2 cellular contexts compared by ENCODE assay signal in genomic region chr17:76880268-76880667, GRCh38.
TF ChIP-seq lines count a peak whose summit lies in the region.

No MANE protein-coding gene starts in this region.

TF ChIP-seq in GM23338, 12 proteins besides CTCF, POLR2A, EP300 and RAD21 (continued from another document):
- TF ChIP-seq POLR2AphosphoS5 (IDR thresholded peaks at IDR 0.05; ENCODE audit: low read depth): no peak
- no peak for TF ChIP-seq EZH2 (IDR thresholded peaks at IDR 0.05; ENCODE audit: low read depth, unreplicated experiment)
- no peak for TF ChIP-seq ETS1 (IDR thresholded peaks at IDR 0.05)
- no peak for TF ChIP-seq JUNB (IDR thresholded peaks at IDR 0.05; ENCODE audit: unreplicated experiment)

TF ChIP-seq in HCT116, 20 proteins besides CTCF, POLR2A, EP300 and RAD21 (continued from another document):
- TF ChIP-seq CBX3 (IDR thresholded peaks at IDR 0.05; ENCODE audit: low read depth) (no peak), REST (IDR thresholded peaks at IDR 0.05; ENCODE audit: low read depth) (no peak), ZFX (IDR thresholded peaks at IDR 0.05) (no peak), SIN3A (IDR thresholded peaks at IDR 0.05; ENCODE audit: low read depth) (no peak), EZH2 (IDR thresholded peaks at IDR 0.05) (no peak), ELF1 (IDR thresholded peaks at IDR 0.05; ENCODE audit: borderline replicate concordance, low read depth) (no peak), JUND (IDR thresholded peaks at IDR 0.05) (no peak), SRF (IDR thresholded peaks at IDR 0.05; ENCODE audit: low read depth) (no peak)
